Comparison of ENCODE assay signal across 8 cellular contexts in genomic region chr17:8152112-8152775, GRCh38. TPM values are rescaled to one million over a fixed set of nuclear protein-coding genes. Genes with fewer than 3 reads are reported as not detected.
DNase-seq lines count a peak whose midpoint lies in the region; ATAC-seq and TF ChIP-seq lines count a peak whose summit lies in the region.

PER1 (minus strand) TSS chr17:8152404; CDS start chr17:8150706, 1,698 bp downstream.

- peak within 1 kb of the TSS; percentile 100 for H3K27ac ChIP-seq in cingulate gyrus (ENCODE audit: low read depth, low read length)

- TF ChIP-seq CTCF in HFFc6 (IDR thresholded peaks at IDR 0.05), result no peak

- no peaks in the 10 kb centered on the region for H3K9me3 Mint-ChIP-seq in HFFc6

- H3K36me3 Mint-ChIP-seq in HFFc6 (ENCODE audit: low read depth), result peaks cover 4% of the 10 kb centered on the region; the same call in 1 of the 2 replicates

- DNase-seq in C1 segment of cervical spinal cord (lab: John Stamatoyannopoulos, UW) (peak; percentile 72 to 97 (median 92)), HFFc6 (peak; percentile 95), NCI-H460 (ENCODE audit: extremely low read depth, low read depth) (peak; percentile 95), kidney tubule cell (ENCODE audit: low spot score) (peak; percentile 96)
- DNase-seq in activated CD4-positive, alpha-beta T cell treated with anti-CD3 and anti-CD28 coated beads for 4 hours, result peak; percentile 85 to 87
- peak; percentile 85 to 89 for DNase-seq in stimulated activated CD4-positive, alpha-beta T cell treated with anti-CD3 and anti-CD28 coated beads, Interleukin-15, amount 100 ng/mL, for 48 hours (ENCODE audit: low read depth in 2 of 2)

- H3K27ac Mint-ChIP-seq in HFFc6, result no peak within 1 kb of the TSS

- peaks cover 28% of the 10 kb centered on the region for H3K27me3 Mint-ChIP-seq in HFFc6 (ENCODE audit: insufficient read depth)

- no peak within 1 kb of the TSS; the same call in 1 of the 2 replicates for H3K4me3 Mint-ChIP-seq in HFFc6

- H3K4me1 Mint-ChIP-seq in HFFc6 (ENCODE audit: low read depth), result peaks cover 7% of the 10 kb centered on the region

- ATAC-seq in GM19452 (IDR thresholded peaks at IDR 0.05; ENCODE audit: unreplicated experiment), result no peak

RNA-seq across cellular contexts. Expression of gene PER1, which starts in this region (rescaled TPM):
- 10 to 100 TPM; 18.9 to 31.8 (median 26.9) TPM for total RNA-seq in HFFc6 (2021; fragmentation: NEBNext Ultra II Directional; extraction: Animal tissue kit (Norgen Biotek cat#: 25700))
- 4.6 and 6.5 TPM in 2 replicates for total RNA-seq in NCI-H460 (2014; rRNA removed; shearing (Covaris generic))
- 5.3 and 12.2 TPM in 2 replicates for polyA plus RNA-seq in NCI-H460 (2014; cell fraction: nucleus; rRNA removed)
